26 cellular contexts compared by ENCODE assay signal in genomic region chr6:114181629-114182028, GRCh38.
"Had no signal": no experiment of that assay in that cellular context is flagged by ENCODE, and none has a peak within 500 bp of the region (broad histone marks: within the 10 kb centered on the region; RNA-seq: fewer than 3 reads in every experiment).

No MANE protein-coding gene starts in this region.

- ATAC-seq: effector memory CD8-positive, alpha-beta T cell; esophagus mucosa; gastroesophageal sphincter; heart left ventricle; left colon; left lobe of liver; lower lobe of right lung; mucosa of descending colon had no signal

- FAIRE-seq: colon, endometrium had no signal

- H3K27me3 ChIP-seq: esophagus squamous epithelium, gastroesophageal sphincter, heart left ventricle, hepatocyte had no signal

- H3K79me2 ChIP-seq: hepatocyte had no signal

- H3K4me3 ChIP-seq: coronary artery, esophagus squamous epithelium, gastroesophageal sphincter, heart left ventricle, hepatocyte, left ventricle myocardium inferior, lower lobe of right lung, mucosa of descending colon had no signal

- H3K36me3 ChIP-seq: esophagus squamous epithelium, gastroesophageal sphincter, heart left ventricle, left ventricle myocardium inferior, lower lobe of right lung had no signal

- H3K4me1 ChIP-seq: esophagus squamous epithelium, gastroesophageal sphincter, heart left ventricle, left ventricle myocardium inferior, lower lobe of right lung had no signal

- H3K27ac ChIP-seq: coronary artery, epithelial cell of prostate, esophagus squamous epithelium, gastroesophageal sphincter, heart left ventricle, hepatocyte, left ventricle myocardium inferior, lower lobe of right lung had no signal

- DNase-seq: effector CD8-positive, alpha-beta T cell; effector memory CD8-positive, alpha-beta T cell; endodermal cell; erythroblast; esophagus squamous epithelium; foreskin fibroblast; heart left ventricle; hypothalamus; immature natural killer cell; islet precursor cell; kidney; kidney glomerular epithelial cell; left colon; left ventricle myocardium inferior; lower lobe of right lung; mesenchymal stem cell; mucosa of descending colon; naive B cell had no signal

- H2AFZ ChIP-seq: hepatocyte had no signal

- H3K9me3 ChIP-seq: esophagus squamous epithelium, gastroesophageal sphincter, heart left ventricle, left ventricle myocardium inferior, lower lobe of right lung, mucosa of descending colon had no signal

- H3K4me2 ChIP-seq: hepatocyte had no signal
